In the genomic region with DNA sequence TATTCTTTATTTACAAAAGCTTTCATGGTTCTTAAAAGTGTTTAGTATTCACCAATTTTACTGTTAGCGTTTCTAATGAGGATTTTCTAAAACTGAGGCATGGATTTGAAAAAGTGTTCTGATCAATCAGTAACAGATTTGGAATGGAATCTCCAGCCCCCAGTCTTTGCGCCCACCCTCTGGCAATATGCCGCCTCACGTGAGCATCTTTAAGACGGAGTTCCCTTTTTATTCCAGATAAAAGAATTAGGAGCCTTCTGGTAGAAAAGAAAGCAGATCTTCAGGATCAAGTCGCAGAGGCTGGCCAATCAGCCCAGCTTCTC, we compare ENCODE assay signal across 9 cellular contexts. TPM values are rescaled to one million over a fixed set of nuclear protein-coding genes. Genes with fewer than 3 reads are reported as not detected.
DNase-seq lines count a peak whose midpoint lies in the region; ATAC-seq, FAIRE-seq and TF ChIP-seq lines count a peak whose summit lies in the region.
"Had no signal": no experiment of that assay in that cellular context is flagged by ENCODE, and none has a peak within 500 bp of the region (broad histone marks: within the 10 kb centered on the region; RNA-seq: fewer than 3 reads in every experiment).

No MANE protein-coding gene starts in this region.

- peak overlapping the region in 4 of 5 donors; percentile 61 to 93 (median 70) for H3K27ac ChIP-seq in adrenal gland
- no peak overlapping the region for H3K27ac ChIP-seq in HepG2 (ENCODE audit: extremely low read length, insufficient read depth, low read length)
- peak overlapping the region in 1 of 2 donors; percentile 54 for H3K27ac ChIP-seq in thoracic aorta

- peaks cover 17% of the 10 kb centered on the region; the same call in 1 of the 2 replicates for H4K20me1 ChIP-seq in HepG2 (ENCODE audit: insufficient read depth, low read length)

- H3K9me3 Mint-ChIP-seq in activated T-cell treated with anti-CD3 and anti-CD28 coated beads, Interleukin-2, amount 50 U/mL, for 24 hours = no peaks in the 10 kb centered on the region

- H3K4me3 ChIP-seq in adrenal gland = peak overlapping the region in 2 of 4 donors; percentile 44 to 80
- H3K4me3 ChIP-seq in HepG2 (replicated peaks in 1 of 3; ENCODE audit: insufficient read depth in 1 of 3, low read depth in 2 of 3, low read length in 3 of 3) = peak overlapping the region; percentile 78 to 96 (median 91)
- peak overlapping the region; percentile 69 for H3K4me3 ChIP-seq in thoracic aorta

- in situ Hi-C loops in HepG2 (cut with HindIII; ENCODE audit: extremely low pct_ligation_motif_present, low pct_unique_long_range_greater_than_20kb) = no loop called here

- DNase-seq in activated T-cell treated with anti-CD3 and anti-CD28 coated beads, Interleukin-2, amount 50 U/mL, for 24 hours = no peak
- DNase-seq in activated T-cell treated with anti-CD3 and anti-CD28 coated beads, Interleukin-2, amount 50 U/mL, for 1 hour = no peak
- DNase-seq in adrenal gland (no peak), HepG2 (ENCODE audit: low spot score) (no peak), thoracic aorta (ENCODE audit: low spot score) (no peak), GM10248 (ENCODE audit: extremely low spot score) (no peak), mucosa of gallbladder (ENCODE audit: low spot score) (no peak)

- H3K36me3 Mint-ChIP-seq in activated T-cell treated with anti-CD3 and anti-CD28 coated beads, Interleukin-2, amount 50 U/mL, for 24 hours (ENCODE audit: low read depth) = no peaks in the 10 kb centered on the region

- peak overlapping the region; percentile 88 for H3K9ac ChIP-seq in HepG2 (ENCODE audit: insufficient read depth, low read depth, low read length)

- peaks cover 28% of the 10 kb centered on the region for H3K79me2 ChIP-seq in HepG2 (ENCODE audit: insufficient read depth, low read length)

- POLR2A ChIA-PET in HepG2 (lab: Yijun Ruan, JAX) (interaction anchor here (0.7 to 1.8 kb wide), 3 partner anchors 11 to 47 kb away, joined by 3 to 5 read pairs (median 3); no protein-coding TSS in a partner anchor), GM10248 (lab: Yijun Ruan, JAX) (no interaction called here)

- TF ChIP-seq CTCF in adrenal gland (IDR thresholded peaks at IDR 0.05) = no peak
- no peak for TF ChIP-seq CTCF in HepG2 (CRISPR knock-in tag; IDR thresholded peaks at IDR 0.05)
- TF ChIP-seq CTCF in thoracic aorta (IDR thresholded peaks at IDR 0.05) = no peak
- no peak for TF ChIP-seq CTCF in GM10248 (IDR thresholded peaks at IDR 0.05; ENCODE audit: control extremely low read depth, extremely low read depth, low read depth, missing control alignments)

- peak overlapping the region; percentile 79 for H3K4me3 Mint-ChIP-seq in activated T-cell treated with anti-CD3 and anti-CD28 coated beads, Interleukin-2, amount 50 U/mL, for 24 hours

- H2AFZ ChIP-seq in HepG2 (ENCODE audit: low read length) = no peak overlapping the region

- H3K4me1 ChIP-seq in adrenal gland (replicated peaks in 1 of 2) (peaks cover 0 to 32% of the 10 kb centered on the region in 2 donors), HepG2 (ENCODE audit: insufficient read depth, low read length) (peaks cover 58% of the 10 kb centered on the region), thoracic aorta (ENCODE audit: control insufficient read depth in 1 of 2, low read depth in 2 of 2) (peaks cover 14 to 30% of the 10 kb centered on the region in 2 donors)

- no peak overlapping the region for H3K27ac Mint-ChIP-seq in activated T-cell treated with anti-CD3 and anti-CD28 coated beads, Interleukin-2, amount 50 U/mL, for 24 hours

- TF ChIP-seq POLR2A in adrenal gland (IDR thresholded peaks at IDR 0.05) (no peak), HepG2 (IDR thresholded peaks at IDR 0.05; ENCODE audit: insufficient read depth in 1 of 2, low read depth in 2 of 2, low read length in 2 of 2) (no peak)

- no peak for TF ChIP-seq RAD21 in HepG2 (CRISPR knock-in tag; IDR thresholded peaks at IDR 0.05)

- H3K27me3 Mint-ChIP-seq in activated T-cell treated with anti-CD3 and anti-CD28 coated beads, Interleukin-2, amount 50 U/mL, for 24 hours = peaks cover 27% of the 10 kb centered on the region

- peak overlapping the region; percentile 86 for H3K4me2 ChIP-seq in HepG2 (ENCODE audit: low read depth, low read length)

- H3K36me3 ChIP-seq in adrenal gland (replicated peaks in 1 of 2) = no peaks in the 10 kb centered on the region
- no peaks in the 10 kb centered on the region for H3K36me3 ChIP-seq in HepG2 (replicated peaks in 1 of 2; ENCODE audit: control insufficient read depth in 1 of 2, insufficient read depth in 2 of 2, low read length in 2 of 2)
- no peaks in the 10 kb centered on the region for H3K36me3 ChIP-seq in thoracic aorta

- H3K9me3 ChIP-seq in adrenal gland (replicated peaks in 1 of 3) (no peaks in the 10 kb centered on the region), HepG2 (ENCODE audit: low read length) (no peaks in the 10 kb centered on the region), thoracic aorta (no peaks in the 10 kb centered on the region)

- no peaks in the 10 kb centered on the region for H3K27me3 ChIP-seq in adrenal gland
- H3K27me3 ChIP-seq in HepG2 (ENCODE audit: control insufficient read depth in 1 of 2, insufficient read depth in 2 of 2, low read length in 2 of 2) = no peaks in the 10 kb centered on the region; a peak in 1 of 5 replicates
- no peaks in the 10 kb centered on the region for H3K27me3 ChIP-seq in thoracic aorta (replicated peaks; ENCODE audit: insufficient read depth)

- ATAC-seq in HepG2 (no peak), thoracic aorta (ENCODE audit: insufficient number of reproducible peaks, low FRiP score, low read depth) (no peak), HG02973 (IDR thresholded peaks at IDR 0.05; ENCODE audit: unreplicated experiment) (no peak)

- peaks cover 13% of the 10 kb centered on the region for H3K4me1 Mint-ChIP-seq in activated T-cell treated with anti-CD3 and anti-CD28 coated beads, Interleukin-2, amount 50 U/mL, for 24 hours (ENCODE audit: low read depth)

- FAIRE-seq in HepG2 (lab: Jason Lieb, UNC) = peak; percentile 48

- TSS peak; percentile 59 for BruUV-seq in HepG2 (replicated peaks; lab: Mats Ljungman, UMichigan)

- WGBS in adrenal gland, 4 donors = 28 to 37% (median 32%) methylated on average over 6 of the region's 6 CpGs
- WGBS in HepG2 (ENCODE audit: low lambda C conversion rate) = 40% methylated on average over 6 of the region's 6 CpGs

- intact Hi-C loops in adrenal gland (cut with DNase I) (no loop called here), HepG2 (cut with micrococcal nuclease; ENCODE audit: unreplicated experiment) (no loop called here)

- TF ChIP-seq EP300 in HepG2 (IDR thresholded peaks at IDR 0.05; ENCODE audit: low read depth in 2 of 2, low read length in 2 of 2) (no peak), HepG2 (CRISPR knock-in tag; IDR thresholded peaks at IDR 0.05; ENCODE audit: borderline replicate concordance) (no peak)

- CTCF ChIA-PET in HepG2 (lab: Yijun Ruan, JAX; ENCODE audit: low intra/inter-chr PET ratio, low total read pairs) (no interaction called here), GM10248 (lab: Yijun Ruan, JAX) (no interaction called here)

RNA-seq across cellular contexts. Expression of a gene that starts 1.1 kb away (rescaled TPM):
- total RNA-seq in adrenal gland (10 to 100 TPM; 22.5 to 62.5 (median 40.7) TPM), HepG2 (2016; rRNA removed; fragmentation: Illumina TruSeq; extraction: Trizol) (24.7 and 24.9 TPM in 2 replicates), thoracic aorta (10 to 100 TPM; 45.9 to 52.1 TPM), mucosa of gallbladder (38.4 TPM)
- polyA plus RNA-seq in adrenal gland (10 to 100 TPM in 1 of 3 donors, 1 to 10 TPM in 2; 4.2 to 12.9 (median 6.0) TPM), HepG2 (2011; rRNA removed) (14.9 and 18.6 TPM in 2 replicates)
- total RNA-seq in HepG2 (2016; cell fraction: cytosol; rRNA removed; fragmentation: Illumina TruSeq; extraction: Trizol; ENCODE audit: low read depth) = 4.0 and 5.5 TPM in 2 replicates
- total RNA-seq in HepG2 (2016; cell fraction: insoluble cytoplasmic fraction; rRNA removed; fragmentation: Illumina TruSeq; extraction: Trizol) = 22.2 and 25.3 TPM in 2 replicates
- 15.6 and 15.7 TPM in 2 replicates for total RNA-seq in HepG2 (2016; cell fraction: membrane; rRNA removed; fragmentation: Illumina TruSeq; extraction: Trizol)
- 18.9 and 20.0 TPM in 2 replicates for total RNA-seq in HepG2 (2016; cell fraction: nucleus; rRNA removed; fragmentation: Illumina TruSeq; extraction: Trizol)
- 10.0 and 12.5 TPM in 2 replicates for polyA plus RNA-seq in HepG2 (2011; cell fraction: cytosol; rRNA removed)
- polyA plus RNA-seq in HepG2 (2011; cell fraction: nucleus; rRNA removed) = 35.5 and 43.5 TPM in 2 replicates
- polyA plus RNA-seq in HepG2 (2012) = 20.5 and 25.8 TPM in 2 replicates
- polyA plus RNA-seq in HepG2 (2016; cell fraction: cytosol; fragmentation: Illumina TruSeq; extraction: Trizol; ENCODE audit: low read depth) = 3.1 and 3.8 TPM in 2 replicates
- 10.7 and 16.1 TPM in 2 replicates for polyA plus RNA-seq in HepG2 (2016; cell fraction: insoluble cytoplasmic fraction; fragmentation: Illumina TruSeq; extraction: Trizol; ENCODE audit: low read depth)
- polyA plus RNA-seq in HepG2 (2016; cell fraction: membrane; fragmentation: Illumina TruSeq; extraction: Trizol; ENCODE audit: low read depth) = 8.3 and 8.6 TPM in 2 replicates
- polyA plus RNA-seq in HepG2 (2016; cell fraction: nucleus; fragmentation: Illumina TruSeq; extraction: Trizol; ENCODE audit: insufficient read depth, low read depth) = 19.8 and 20.3 TPM in 2 replicates
- polyA minus RNA-seq in HepG2 (2011; rRNA and poly(A)+ RNA removed; ENCODE audit: low replicate concordance) = 7.0 and 54.0 TPM in 2 replicates
- polyA minus RNA-seq in HepG2 (2011; cell fraction: cytosol; rRNA and poly(A)+ RNA removed) = 16.7 and 20.3 TPM in 2 replicates
- 27.6 and 28.5 TPM in 2 replicates for polyA minus RNA-seq in HepG2 (2011; cell fraction: nucleus; rRNA and poly(A)+ RNA removed)

RNA-seq across cellular contexts. Expression of a gene that starts 1.8 kb away (rescaled TPM):
- 10 to 100 TPM in 3 of 8 donors, 1 to 10 TPM in 5; 3.0 to 15.7 (median 7.6) TPM for total RNA-seq in adrenal gland
- 10 to 100 TPM in 1 of 3 donors, 1 to 10 TPM in 2; 2.1 to 11.6 (median 3.7) TPM for polyA plus RNA-seq in adrenal gland
- total RNA-seq in HepG2 (2016; rRNA removed; fragmentation: Illumina TruSeq; extraction: Trizol) = 3.8 and 5.5 TPM in 2 replicates
- total RNA-seq in HepG2 (2016; cell fraction: cytosol; rRNA removed; fragmentation: Illumina TruSeq; extraction: Trizol; ENCODE audit: low read depth) = 46.8 and 47.3 TPM in 2 replicates
- 2.3 and 7.7 TPM in 2 replicates for total RNA-seq in HepG2 (2016; cell fraction: insoluble cytoplasmic fraction; rRNA removed; fragmentation: Illumina TruSeq; extraction: Trizol)
- total RNA-seq in HepG2 (2016; cell fraction: membrane; rRNA removed; fragmentation: Illumina TruSeq; extraction: Trizol) = 11.8 and 13.0 TPM in 2 replicates
- total RNA-seq in HepG2 (2016; cell fraction: nucleus; rRNA removed; fragmentation: Illumina TruSeq; extraction: Trizol) = 6.5 and 8.4 TPM in 2 replicates
- 4.1 and 4.8 TPM in 2 replicates for polyA plus RNA-seq in HepG2 (2011; rRNA removed)
- 1.4 TPM in 2 replicates for polyA plus RNA-seq in HepG2 (2011; cell fraction: cytosol; rRNA removed)
- 17.6 and 21.2 TPM in 2 replicates for polyA plus RNA-seq in HepG2 (2011; cell fraction: nucleus; rRNA removed)
- 2.2 and 4.3 TPM in 2 replicates for polyA plus RNA-seq in HepG2 (2012)
- 0.32 and 0.43 TPM in 2 replicates for polyA plus RNA-seq in HepG2 (2016; cell fraction: cytosol; fragmentation: Illumina TruSeq; extraction: Trizol; ENCODE audit: low read depth)
- polyA plus RNA-seq in HepG2 (2016; cell fraction: insoluble cytoplasmic fraction; fragmentation: Illumina TruSeq; extraction: Trizol; ENCODE audit: low read depth) = 2.2 and 2.4 TPM in 2 replicates
- polyA plus RNA-seq in HepG2 (2016; cell fraction: membrane; fragmentation: Illumina TruSeq; extraction: Trizol; ENCODE audit: low read depth) = 0.74 and 0.84 TPM in 2 replicates
- polyA plus RNA-seq in HepG2 (2016; cell fraction: nucleus; fragmentation: Illumina TruSeq; extraction: Trizol; ENCODE audit: insufficient read depth, low read depth) = 19.3 and 21.2 TPM in 2 replicates
- 3.0 and 3.8 TPM in 2 replicates for polyA minus RNA-seq in HepG2 (2011; rRNA and poly(A)+ RNA removed; ENCODE audit: low replicate concordance)
- polyA minus RNA-seq in HepG2 (2011; cell fraction: cytosol; rRNA and poly(A)+ RNA removed) = 1.8 and 4.1 TPM in 2 replicates
- 7.0 and 8.0 TPM in 2 replicates for polyA minus RNA-seq in HepG2 (2011; cell fraction: nucleus; rRNA and poly(A)+ RNA removed)
- total RNA-seq in thoracic aorta = 1 to 10 TPM; 4.4 to 6.5 TPM
- total RNA-seq in mucosa of gallbladder = 13.5 TPM
- total RNA-seq: T-helper 1 cell treated with Interleukin-12 subunit alpha and Interleukin-12 subunit beta and Interleukin-4 antibody, amounts not matched to agents 30 ng/mL and 1 ng/mL, for 36 hours had no signal
